11 cellular contexts compared by ENCODE assay signal in the genomic region with DNA sequence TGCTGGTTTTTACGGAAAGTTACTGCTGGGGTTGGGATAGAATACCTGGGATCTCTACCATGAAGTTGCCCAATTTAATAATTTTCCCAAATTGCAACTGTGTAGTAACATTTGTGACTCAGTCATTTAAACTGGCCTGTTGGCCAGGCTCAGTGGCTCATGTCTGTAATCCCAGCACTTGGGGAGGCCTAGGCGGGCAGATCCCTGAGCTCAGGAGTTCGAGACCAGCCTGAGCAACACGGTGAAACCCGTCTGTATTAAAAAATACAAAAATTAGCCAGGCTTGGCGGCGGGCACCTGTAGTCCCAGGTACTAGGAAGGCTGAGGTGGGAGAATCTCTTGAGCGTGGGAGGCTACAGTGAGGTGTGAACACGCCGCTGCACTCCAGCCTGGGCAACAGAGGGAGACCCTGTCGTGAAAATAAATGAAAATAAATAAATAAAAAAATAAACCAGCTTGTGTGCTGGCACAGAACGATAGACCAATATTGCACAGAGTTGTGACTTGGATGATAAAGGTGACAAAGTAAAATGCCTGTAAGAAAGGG.
DNase-seq lines count a peak whose midpoint lies in the region; ATAC-seq and TF ChIP-seq lines count a peak whose summit lies in the region.
"Had no signal": no experiment of that assay in that cellular context is flagged by ENCODE, and none has a peak within 500 bp of the region (broad histone marks: within the 10 kb centered on the region; RNA-seq: fewer than 3 reads in every experiment).

No MANE protein-coding gene starts in this region.

- no peak for TF ChIP-seq POLR2A in prostate gland (IDR thresholded peaks at IDR 0.05)

- H3K36me3 ChIP-seq in BLaER1 (no peaks in the 10 kb centered on the region), prostate gland (no peaks in the 10 kb centered on the region)
- H3K36me3 ChIP-seq: brain microvascular endothelial cell had no signal

- no peak overlapping the region for H3K4me3 Mint-ChIP-seq in type B pancreatic cell
- H3K4me3 Mint-ChIP-seq: activated T-cell treated with anti-CD3 and anti-CD28 coated beads, Interleukin-2, amount 50 U/mL, for 4 hours; WTC11 had no signal

- DNase-seq in right cardiac atrium: peak in 1 of 3 donors; percentile 33
- DNase-seq in prostate gland (ENCODE audit: low spot score): no peak
- no peak for DNase-seq in type B pancreatic cell (ENCODE audit: extremely low spot score, unreplicated experiment)
- no peak for DNase-seq in HPDE6-E6E7 (ENCODE audit: extremely low spot score)
- DNase-seq in AML-193 (lab: John Stamatoyannopoulos, UW): no peak
- DNase-seq: activated T-cell treated with anti-CD3 and anti-CD28 coated beads, Interleukin-2, amount 50 U/mL, for 4 hours had no signal

- H3K27me3 ChIP-seq in BLaER1: no peaks in the 10 kb centered on the region
- no peaks in the 10 kb centered on the region for H3K27me3 ChIP-seq in right cardiac atrium (ENCODE audit: control insufficient read depth, insufficient read depth)
- H3K27me3 ChIP-seq in prostate gland (replicated peaks; ENCODE audit: insufficient read depth): no peaks in the 10 kb centered on the region
- H3K27me3 ChIP-seq: brain microvascular endothelial cell had no signal

- peaks cover 65% of the 10 kb centered on the region for H3K4me1 Mint-ChIP-seq in type B pancreatic cell (ENCODE audit: unreplicated experiment)

- H3K27ac ChIP-seq in BLaER1 (peak overlapping the region; percentile 89), angular gyrus (ENCODE audit: low read depth, low read length) (peak overlapping the region; percentile 95), right cardiac atrium (ENCODE audit: low read length) (peak overlapping the region; percentile 90), prostate gland (peak overlapping the region; percentile 10 to 20)
- H3K27ac ChIP-seq: brain microvascular endothelial cell had no signal

- peak overlapping the region; percentile 74 for H3K4me2 ChIP-seq in BLaER1

- no peaks in the 10 kb centered on the region for H3K9me3 Mint-ChIP-seq in type B pancreatic cell
- H3K9me3 Mint-ChIP-seq: activated T-cell treated with anti-CD3 and anti-CD28 coated beads, Interleukin-2, amount 50 U/mL, for 4 hours; WTC11 had no signal

- no peaks in the 10 kb centered on the region for H3K9me3 ChIP-seq in BLaER1
- no peaks in the 10 kb centered on the region for H3K9me3 ChIP-seq in right cardiac atrium (ENCODE audit: control insufficient read depth, low read length)
- no peaks in the 10 kb centered on the region for H3K9me3 ChIP-seq in prostate gland

- intact Hi-C loops in right cardiac atrium (cut with DNase I): loop anchor here in 3 of 4 donors (5.0 to 10.0 kb wide), 3 partner anchors 160 to 252 kb away; partner anchors contain the start of gene ZNF608 (in 2 of the 3)
- intact Hi-C loops in prostate gland (cut with DNase I): loop anchor here (5.0 to 10.0 kb wide), 5 partner anchors 40 to 578 kb away; partner anchors contain the start of gene ZNF608

- H3K36me3 Mint-ChIP-seq in type B pancreatic cell: no peaks in the 10 kb centered on the region
- H3K36me3 Mint-ChIP-seq: WTC11 had no signal

- TF ChIP-seq CTCF in prostate gland (IDR thresholded peaks at IDR 0.05): no peak
- no peak for TF ChIP-seq CTCF in type B pancreatic cell (conservative IDR thresholded peaks at IDR 0.05)

- no peaks in the 10 kb centered on the region for H3K27me3 Mint-ChIP-seq in type B pancreatic cell

- ATAC-seq in right cardiac atrium: no peak
- no peak for ATAC-seq in HG03045 (IDR thresholded peaks at IDR 0.05; ENCODE audit: unreplicated experiment)
- ATAC-seq: activated T-cell treated with anti-CD3 and anti-CD28 coated beads, Interleukin-2, amount 50 U/mL, for 4 hours had no signal

- H3K4me3 ChIP-seq in BLaER1: peak overlapping the region; percentile 32; the same call in 1 of the 2 replicates
- no peak overlapping the region for H3K4me3 ChIP-seq in right cardiac atrium (ENCODE audit: low read length)
- no peak overlapping the region for H3K4me3 ChIP-seq in prostate gland

- 89% methylated on average over 12 of the region's 12 CpGs for WGBS in right cardiac atrium
- 82% methylated on average over 12 of the region's 12 CpGs for WGBS in prostate gland

- H3K4me1 ChIP-seq in BLaER1 (peaks cover 100% of the 10 kb centered on the region), right cardiac atrium (ENCODE audit: control insufficient read depth, insufficient read depth, low read length) (peaks cover 5% of the 10 kb centered on the region), prostate gland (replicated peaks) (peaks cover 3% of the 10 kb centered on the region)

- peak overlapping the region; percentile 71 for H3K9ac ChIP-seq in BLaER1

- no peaks in the 10 kb centered on the region for H4K20me1 ChIP-seq in BLaER1

- H3K27ac Mint-ChIP-seq in type B pancreatic cell: no peak overlapping the region
- H3K27ac Mint-ChIP-seq: WTC11 had no signal

Comparison
In these comparisons a context has a peak if more than half of its experiments do, and no peak if none do; other contexts are left out.
1. H3K27ac ChIP-seq: peak in every context shown above with its lines; median percentile 95 in angular gyrus; 90 in right cardiac atrium; 89 in BLaER1; 15 in prostate gland.